ENCODE assay signal across 26 cellular contexts in genomic region chr17:79458356-79458755, GRCh38.
"Had no signal": no experiment of that assay in that cellular context is flagged by ENCODE, and none has a peak within 500 bp of the region (broad histone marks: within the 10 kb centered on the region; RNA-seq: fewer than 3 reads in every experiment).

No MANE protein-coding gene starts in this region.

- DNase-seq: activated CD4-positive, alpha-beta memory T cell treated with anti-CD3 and anti-CD28 coated beads, Interleukin-2, amount 10 ng/mL, durations not matched to agents 7 days and 5 days; activated CD4-positive, alpha-beta T cell treated with anti-CD3 and anti-CD28 coated beads for 36 hours; activated CD4-positive, alpha-beta T cell treated with anti-CD3 and anti-CD28 coated beads, Interleukin-2, amount 10 ng/mL, durations not matched to agents 24 days and 14 days; activated CD4-positive, CD25-positive, alpha-beta regulatory T cell; activated CD4-positive, CD25-positive, alpha-beta regulatory T cell treated with anti-CD3 and anti-CD28 coated beads, Interleukin-2, amount 50 U/mL, for 72 hours; activated CD8-positive, alpha-beta memory T cell treated with anti-CD3 and anti-CD28 coated beads, Interleukin-2, amount 50 U/mL, for 48 hours; activated gamma-delta T cell; activated naive CD4-positive, alpha-beta T cell; activated naive CD4-positive, alpha-beta T cell treated with anti-CD3 and anti-CD28 coated beads, Interleukin-2, amount 10 ng/mL, durations not matched to agents 7 days and 5 days; activated naive CD8-positive, alpha-beta T cell treated with anti-CD3 and anti-CD28 coated beads, Interleukin-2, amount 10 ng/mL, durations not matched to agents 7 days and 5 days; activated T-cell treated with anti-CD3 and anti-CD28 coated beads for 4 hours; activated T-cell treated with anti-CD3 and anti-CD28 coated beads, Interleukin-2, amount 50 U/mL, for 24 hours; activated T-cell treated with anti-CD3 and anti-CD28 coated beads, Interleukin-2, amount 50 U/mL, for 72 hours; anterior cingulate cortex; central memory CD4-positive, alpha-beta T cell; colonic mucosa; effector CD8-positive, alpha-beta T cell; foreskin fibroblast; heart left ventricle; T-helper 2 cell had no signal

- H3K27ac ChIP-seq: breast epithelium, cardiac muscle cell, colonic mucosa, heart left ventricle had no signal

- ATAC-seq: activated CD4-positive, alpha-beta T cell treated with anti-CD3 and anti-CD28 coated beads for 36 hours; activated naive CD4-positive, alpha-beta T cell treated with anti-CD3 and anti-CD28 coated beads, Interleukin-2, amount 50 U/mL, for 72 hours; activated T-cell treated with anti-CD3 and anti-CD28 coated beads, Interleukin-2, amount 50 U/mL, for 72 hours; esophagus mucosa; heart left ventricle had no signal

- H3K9me3 ChIP-seq: breast epithelium, colonic mucosa, heart left ventricle had no signal

- FAIRE-seq: astrocyte, frontal cortex had no signal

- H3K36me3 ChIP-seq: breast epithelium, cardiac muscle cell, colonic mucosa, heart left ventricle had no signal

- H3K27me3 ChIP-seq: colonic mucosa had no signal

- H3K4me3 ChIP-seq: breast epithelium, cardiac muscle cell, colonic mucosa, heart left ventricle had no signal

- H3K4me1 ChIP-seq: breast epithelium, colonic mucosa, heart left ventricle had no signal
